30 cellular contexts compared by ENCODE assay signal in genomic region chr21:42627527-42628289, GRCh38. TPM values are rescaled to one million over a fixed set of nuclear protein-coding genes. Genes with fewer than 3 reads are reported as not detected.
A peak's percentile ranks its signal among the peaks of the same experiment; 100 is the strongest.
DNase-seq lines count a peak whose midpoint lies in the region; ATAC-seq and TF ChIP-seq lines count a peak whose summit lies in the region.
"Had no signal": no experiment of that assay in that cellular context is flagged by ENCODE, and none has a peak within 500 bp of the region (broad histone marks: within the 10 kb centered on the region; RNA-seq: fewer than 3 reads in every experiment).

No MANE protein-coding gene starts in this region.

- TF ChIP-seq POLR2A in sigmoid colon (IDR thresholded peaks at IDR 0.05), result no peak

- H3K4me2 ChIP-seq in osteoblast (ENCODE audit: insufficient read depth, low read length), result no peak overlapping the region

- H3K4me3 ChIP-seq in RWPE2 (ENCODE audit: severe bottlenecking) (no peak overlapping the region), sigmoid colon (no peak overlapping the region), osteoblast (ENCODE audit: insufficient read depth, low read length) (no peak overlapping the region), tibial artery (no peak overlapping the region)
- H3K4me3 ChIP-seq: esophagus squamous epithelium, MG63, Peyer's patch, prostate gland, SK-N-MC, skin epidermis, tibial nerve had no signal

- H3K36me3 ChIP-seq in RWPE2 (ENCODE audit: low read depth) (no peaks in the 10 kb centered on the region), sigmoid colon (no peaks in the 10 kb centered on the region), osteoblast (ENCODE audit: insufficient read depth, low read length) (no peaks in the 10 kb centered on the region), tibial artery (no peaks in the 10 kb centered on the region)
- H3K36me3 ChIP-seq: esophagus squamous epithelium, MG63, Peyer's patch, prostate gland, tibial nerve had no signal

- H3K27me3 ChIP-seq in RWPE2 (ENCODE audit: insufficient read depth, poor library complexity, severe bottlenecking) (no peaks in the 10 kb centered on the region), sigmoid colon (no peaks in the 10 kb centered on the region), osteoblast (ENCODE audit: insufficient read depth, low read length) (peaks cover 13% of the 10 kb centered on the region), tibial artery (peaks cover 0 to 42% of the 10 kb centered on the region in 2 donors)
- H3K27me3 ChIP-seq: Peyer's patch, tibial nerve had no signal

- H3K27ac ChIP-seq in RWPE2 (ENCODE audit: poor library complexity, severe bottlenecking), result no peak overlapping the region
- no peak overlapping the region for H3K27ac ChIP-seq in sigmoid colon
- no peak overlapping the region for H3K27ac ChIP-seq in osteoblast (ENCODE audit: low read depth, low read length)
- no peak overlapping the region for H3K27ac ChIP-seq in tibial artery
- H3K27ac ChIP-seq: esophagus squamous epithelium, Peyer's patch, prostate gland, SK-N-MC, skin epidermis, tibial nerve had no signal

- H3K9me3 Mint-ChIP-seq in stimulated activated effector memory CD8-positive, alpha-beta T cell treated with anti-CD3 and anti-CD28 coated beads, Interleukin-12 subunit alpha, Interleukin-12 subunit beta, amount 100 ng/mL, for 72 hours, result no peaks in the 10 kb centered on the region
- H3K9me3 Mint-ChIP-seq: brain; CD8-positive, alpha-beta T cell; effector memory CD8-positive, alpha-beta T cell; H9; natural killer cell treated with Interleukin-12 subunit alpha and Interleukin-12 subunit beta and Interleukin-15 and Interleukin-18, amount 100 ng/mL, for 72 hours had no signal

- H3K36me3 Mint-ChIP-seq in stimulated activated effector memory CD8-positive, alpha-beta T cell treated with anti-CD3 and anti-CD28 coated beads, Interleukin-12 subunit alpha, Interleukin-12 subunit beta, amount 100 ng/mL, for 72 hours, result no peaks in the 10 kb centered on the region
- H3K36me3 Mint-ChIP-seq: brain; CD8-positive, alpha-beta T cell; natural killer cell treated with Interleukin-12 subunit alpha and Interleukin-12 subunit beta and Interleukin-15 and Interleukin-18, amount 100 ng/mL, for 72 hours had no signal

- no peaks in the 10 kb centered on the region for H3K79me2 ChIP-seq in osteoblast (ENCODE audit: insufficient read depth, low read length)

- H3K4me3 Mint-ChIP-seq in stimulated activated effector memory CD8-positive, alpha-beta T cell treated with anti-CD3 and anti-CD28 coated beads, Interleukin-12 subunit alpha, Interleukin-12 subunit beta, amount 100 ng/mL, for 72 hours, result no peak overlapping the region
- H3K4me3 Mint-ChIP-seq: brain; CD8-positive, alpha-beta T cell; effector memory CD8-positive, alpha-beta T cell; H9; natural killer cell treated with Interleukin-12 subunit alpha and Interleukin-12 subunit beta and Interleukin-15 and Interleukin-18, amount 100 ng/mL, for 72 hours had no signal

- no peaks in the 10 kb centered on the region for H3K9me3 ChIP-seq in RWPE2 (ENCODE audit: severe bottlenecking)
- H3K9me3 ChIP-seq in sigmoid colon, result no peaks in the 10 kb centered on the region
- H3K9me3 ChIP-seq in osteoblast (ENCODE audit: low read depth, low read length), result no peaks in the 10 kb centered on the region
- H3K9me3 ChIP-seq in tibial artery, result no peaks in the 10 kb centered on the region
- H3K9me3 ChIP-seq: esophagus squamous epithelium, MG63, Peyer's patch, prostate gland, tibial nerve had no signal

- ATAC-seq in RWPE2 (ENCODE audit: low read depth), result no peak
- ATAC-seq in left ventricle myocardium superior, result peak; percentile 97
- no peak for ATAC-seq in stimulated activated effector memory CD8-positive, alpha-beta T cell treated with anti-CD3 and anti-CD28 coated beads, Interleukin-12 subunit alpha, Interleukin-12 subunit beta, amount 100 ng/mL, for 72 hours
- ATAC-seq: CD8-positive, alpha-beta T cell; effector memory CD8-positive, alpha-beta T cell; stimulated activated naive CD8-positive, alpha-beta T cell treated with anti-CD3 and anti-CD28 coated beads, Interleukin-15, Interleukin-2, amounts not matched to agents 100 U/mL and 50 U/mL, for 24 hours had no signal

- TF ChIP-seq CTCF in RWPE2 (IDR thresholded peaks at IDR 0.05; ENCODE audit: poor library complexity, severe bottlenecking) (no peak), sigmoid colon (IDR thresholded peaks at IDR 0.05) (no peak), osteoblast (IDR thresholded peaks at IDR 0.05; ENCODE audit: extremely low read depth, low read depth, low read length) (no peak), tibial artery (IDR thresholded peaks at IDR 0.05) (no peak)

- WGBS in sigmoid colon, 2 donors, result 86% methylated on average over 15 of the region's 15 CpGs

- H3K4me1 ChIP-seq in RWPE2 (ENCODE audit: insufficient read depth, poor library complexity, severe bottlenecking), result no peaks in the 10 kb centered on the region
- H3K4me1 ChIP-seq in sigmoid colon, result no peaks in the 10 kb centered on the region
- H3K4me1 ChIP-seq in osteoblast (ENCODE audit: insufficient read depth, low read length), result no peaks in the 10 kb centered on the region
- H3K4me1 ChIP-seq in tibial artery, result no peaks in the 10 kb centered on the region
- H3K4me1 ChIP-seq: esophagus squamous epithelium, prostate gland, tibial nerve had no signal

- H3K27ac Mint-ChIP-seq in stimulated activated effector memory CD8-positive, alpha-beta T cell treated with anti-CD3 and anti-CD28 coated beads, Interleukin-12 subunit alpha, Interleukin-12 subunit beta, amount 100 ng/mL, for 72 hours, result no peak overlapping the region
- H3K27ac Mint-ChIP-seq: CD8-positive, alpha-beta T cell; effector memory CD8-positive, alpha-beta T cell; H9; natural killer cell treated with Interleukin-12 subunit alpha and Interleukin-12 subunit beta and Interleukin-15 and Interleukin-18, amount 100 ng/mL, for 72 hours had no signal

- intact Hi-C loops in left ventricle myocardium superior (cut with micrococcal nuclease) (no loop called here), sigmoid colon (cut with DNase I) (no loop called here), tibial artery (cut with DNase I; ENCODE audit: low total_unique reads) (no loop called here)

- H4K20me1 ChIP-seq in osteoblast (ENCODE audit: insufficient read depth, low read length), result no peaks in the 10 kb centered on the region

- no peak for TF ChIP-seq EP300 in sigmoid colon (IDR thresholded peaks at IDR 0.05)

- DNase-seq in NCI-H2107 treated with DMSO at 0.1 percent for 48 hours (lab: John Stamatoyannopoulos, UW; ENCODE audit: unreplicated experiment), result peak; percentile 56
- no peak for DNase-seq in NCI-H2107 (lab: John Stamatoyannopoulos, UW)
- peak; percentile 14 for DNase-seq in RWPE2 (ENCODE audit: low spot score)
- DNase-seq in left ventricle myocardium superior, result peak; percentile 92
- DNase-seq in sigmoid colon, result peak; percentile 52
- no peak for DNase-seq in stimulated activated effector memory CD8-positive, alpha-beta T cell treated with anti-CD3 and anti-CD28 coated beads, Interleukin-12 subunit alpha, Interleukin-12 subunit beta, amount 100 ng/mL, for 72 hours (ENCODE audit: low spot score in 2 of 2)
- no peak for DNase-seq in osteoblast (ENCODE audit: insufficient read length, low spot score, missing footprints)
- DNase-seq in tibial artery, result no peak
- DNase-seq: 8988T; activated CD4-positive, alpha-beta T cell treated with anti-CD3 and anti-CD28 coated beads, Interleukin-2, amount 50 U/mL, for 1 hour; activated CD8-positive, alpha-beta memory T cell treated with anti-CD3 and anti-CD28 coated beads, Interleukin-2, amount 50 U/mL, for 48 hours; AML-193; CD8-positive, alpha-beta T cell; effector memory CD8-positive, alpha-beta T cell; esophagus squamous epithelium; GF-D8; H9; MG63; NCI-H146; NCI-H226; stimulated activated CD4-positive, alpha-beta T cell treated with anti-CD3 and anti-CD28 coated beads, Interleukin-2, amount 100 ng/mL, for 48 hours; stimulated activated naive CD8-positive, alpha-beta T cell treated with anti-CD3 and anti-CD28 coated beads, Interleukin-15, Interleukin-2, amounts not matched to agents 100 U/mL and 50 U/mL, for 24 hours; T-helper 2 cell had no signal

- no peaks in the 10 kb centered on the region for H3K4me1 Mint-ChIP-seq in stimulated activated effector memory CD8-positive, alpha-beta T cell treated with anti-CD3 and anti-CD28 coated beads, Interleukin-12 subunit alpha, Interleukin-12 subunit beta, amount 100 ng/mL, for 72 hours

- H2AFZ ChIP-seq in osteoblast (ENCODE audit: low read length), result no peak overlapping the region

RNA-seq across cellular contexts. Expression of gene PDE9A, which starts 25.7 kb away (rescaled TPM):
- total RNA-seq in left ventricle myocardium superior, result 4.1 TPM
- 100 to 1,000 TPM in 1 of 4 donors, 10 to 100 TPM in 3; 71.6 to 102 (median 83.2) TPM for total RNA-seq in sigmoid colon
- polyA plus RNA-seq in sigmoid colon, result 100 to 1,000 TPM; 103 to 433 (median 184) TPM
- total RNA-seq in osteoblast, result 0.36 TPM in 1 of 2 replicates, not detected in the other

Comparison
In these comparisons a context has a peak if more than half of its experiments do, and no peak if none do; other contexts are left out.
1. DNase-seq: peak in NCI-H2107 treated with DMSO at 0.1 percent for 48 hours (single experiment), RWPE2 (single experiment), left ventricle myocardium superior (single experiment) and sigmoid colon (single experiment); none in NCI-H2107 (single experiment), stimulated activated effector memory CD8-positive, alpha-beta T cell treated with anti-CD3 and anti-CD28 coated beads, Interleukin-12 subunit alpha, Interleukin-12 subunit beta, amount 100 ng/mL, for 72 hours (0 of 2), osteoblast (single experiment) and tibial artery (0 of 2).
2. RNA of gene PDE9A, which starts 25.7 kb away (total RNA-seq): 71.6 to 102 TPM in sigmoid colon; 4.1 TPM in left ventricle myocardium superior (single experiment) and 0.36 TPM in osteoblast; every median in the first group is over 10 times any median in the second.